Comparison of ENCODE assay signal across 1 cellular context in the genomic region with DNA sequence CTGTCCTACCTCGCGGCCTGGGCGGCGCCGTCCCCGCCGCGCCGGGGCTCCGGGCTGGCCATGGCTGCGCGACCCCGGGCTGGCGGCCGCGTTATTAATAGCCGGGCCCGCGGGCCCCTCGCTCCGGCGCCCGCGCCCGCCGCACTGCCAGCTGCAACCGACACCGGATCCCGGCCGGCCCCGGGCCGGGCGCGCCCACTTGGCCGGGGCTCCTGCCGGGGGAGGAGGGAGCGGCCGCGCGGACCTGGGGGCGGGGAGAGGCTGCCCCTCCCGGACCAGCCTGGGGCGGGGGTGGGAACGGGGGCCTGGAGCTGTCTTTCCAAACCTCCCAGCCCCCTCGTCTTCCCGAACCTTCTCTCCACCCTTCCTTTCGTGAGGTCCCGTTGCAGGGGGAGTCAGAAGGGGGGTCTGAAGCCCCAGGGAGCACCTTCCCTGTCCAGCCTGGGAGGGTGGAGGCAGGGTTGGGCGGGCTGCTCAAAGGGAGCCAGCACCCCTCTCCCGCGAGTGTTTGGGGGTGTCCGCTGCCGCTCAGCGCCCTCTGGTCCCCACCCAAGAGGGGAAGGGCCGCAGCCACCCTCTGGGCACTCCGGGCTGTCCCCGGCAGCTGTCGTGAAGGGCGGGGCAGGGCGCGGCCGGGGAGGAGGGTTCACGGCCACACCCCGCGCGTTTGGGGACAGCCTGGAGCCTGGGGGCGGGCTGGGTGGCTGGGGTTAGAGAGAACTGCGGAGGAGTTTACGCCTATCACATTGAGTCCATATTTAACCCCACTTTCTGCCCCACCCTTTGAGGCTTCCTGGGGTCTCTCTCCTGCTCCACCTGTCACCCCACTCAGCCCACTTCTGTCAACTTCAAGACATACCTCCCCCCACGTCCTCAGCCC.
TF ChIP-seq lines count a peak whose summit lies in the region.

A gene (minus strand): TSS at position 172 of the 880 bp plus-strand sequence. CDS start 110 bp downstream, at position 62.

TF ChIP-seq in HEK293, 187 proteins besides CTCF, POLR2A, EP300 and RAD21 (continued from another document and continues in another):
- TF ChIP-seq ZNF292 (tag by site-specific recombination; IDR thresholded peaks at IDR 0.05; ENCODE audit: borderline replicate concordance, low read depth) (no peak), ZNF600 (tag by site-specific recombination; IDR thresholded peaks at IDR 0.05) (no peak), YY1 (tag by site-specific recombination; IDR thresholded peaks at IDR 0.05) (no peak), KLF8 (tag by site-specific recombination; IDR thresholded peaks at IDR 0.05) (peak; percentile 89; the same call in 1 of the 2 replicates), ZNF223 (tag by site-specific recombination; IDR thresholded peaks at IDR 0.05) (no peak), ZNF560 (tag by site-specific recombination; IDR thresholded peaks at IDR 0.05; ENCODE audit: borderline replicate concordance) (no peak), ZNF561 (tag by site-specific recombination; IDR thresholded peaks at IDR 0.05; ENCODE audit: borderline replicate concordance) (no peak), ZNF157 (tag by site-specific recombination; IDR thresholded peaks at IDR 0.05) (no peak), ZNF23 (tag by site-specific recombination; IDR thresholded peaks at IDR 0.05; ENCODE audit: borderline replicate concordance) (no peak), ZNF335 (tag by site-specific recombination; conservative IDR thresholded peaks at IDR 0.05) (peak; percentile 86), ZNF596 (tag by site-specific recombination; IDR thresholded peaks at IDR 0.05) (no peak), BCL11A (tag by site-specific recombination; IDR thresholded peaks at IDR 0.05; ENCODE audit: low read depth) (0 out of 2 replicates have a peak, but pooled peaks have one; percentile 43), PRDM1 (tag by site-specific recombination; IDR thresholded peaks at IDR 0.05) (no peak), ZNF132 (tag by site-specific recombination; IDR thresholded peaks at IDR 0.05; ENCODE audit: borderline replicate concordance) (no peak), KLF7 (tag by site-specific recombination; IDR thresholded peaks at IDR 0.05; ENCODE audit: borderline replicate concordance) (peak; percentile 99), ZNF112 (tag by site-specific recombination; IDR thresholded peaks at IDR 0.05) (no peak), ZNF155 (tag by site-specific recombination; IDR thresholded peaks at IDR 0.05) (no peak), ZNF114 (tag by site-specific recombination; IDR thresholded peaks at IDR 0.05) (no peak), ZNF473 (tag by site-specific recombination; IDR thresholded peaks at IDR 0.05) (no peak), ZNF626 (tag by site-specific recombination; IDR thresholded peaks at IDR 0.05) (no peak), ZNF658 (tag by site-specific recombination; IDR thresholded peaks at IDR 0.05) (no peak), ZNF776 (tag by site-specific recombination; IDR thresholded peaks at IDR 0.05; ENCODE audit: borderline replicate concordance) (no peak), SCRT2 (tag by site-specific recombination; IDR thresholded peaks at IDR 0.05) (no peak), ZNF830 (tag by site-specific recombination; IDR thresholded peaks at IDR 0.05; ENCODE audit: low read depth) (no peak), ZBTB7A (tag by site-specific recombination; IDR thresholded peaks at IDR 0.05; ENCODE audit: low read depth) (no peak), SP3 (tag by site-specific recombination; IDR thresholded peaks at IDR 0.05) (peak; percentile 92), ZNF350 (tag by site-specific recombination; IDR thresholded peaks at IDR 0.05) (no peak), ZNF677 (tag by site-specific recombination; IDR thresholded peaks at IDR 0.05) (no peak), ZNF184 (tag by site-specific recombination; IDR thresholded peaks at IDR 0.05) (no peak), ZBTB17 (tag by site-specific recombination; IDR thresholded peaks at IDR 0.05) (no peak)
- TF ChIP-seq, protein P1, sequence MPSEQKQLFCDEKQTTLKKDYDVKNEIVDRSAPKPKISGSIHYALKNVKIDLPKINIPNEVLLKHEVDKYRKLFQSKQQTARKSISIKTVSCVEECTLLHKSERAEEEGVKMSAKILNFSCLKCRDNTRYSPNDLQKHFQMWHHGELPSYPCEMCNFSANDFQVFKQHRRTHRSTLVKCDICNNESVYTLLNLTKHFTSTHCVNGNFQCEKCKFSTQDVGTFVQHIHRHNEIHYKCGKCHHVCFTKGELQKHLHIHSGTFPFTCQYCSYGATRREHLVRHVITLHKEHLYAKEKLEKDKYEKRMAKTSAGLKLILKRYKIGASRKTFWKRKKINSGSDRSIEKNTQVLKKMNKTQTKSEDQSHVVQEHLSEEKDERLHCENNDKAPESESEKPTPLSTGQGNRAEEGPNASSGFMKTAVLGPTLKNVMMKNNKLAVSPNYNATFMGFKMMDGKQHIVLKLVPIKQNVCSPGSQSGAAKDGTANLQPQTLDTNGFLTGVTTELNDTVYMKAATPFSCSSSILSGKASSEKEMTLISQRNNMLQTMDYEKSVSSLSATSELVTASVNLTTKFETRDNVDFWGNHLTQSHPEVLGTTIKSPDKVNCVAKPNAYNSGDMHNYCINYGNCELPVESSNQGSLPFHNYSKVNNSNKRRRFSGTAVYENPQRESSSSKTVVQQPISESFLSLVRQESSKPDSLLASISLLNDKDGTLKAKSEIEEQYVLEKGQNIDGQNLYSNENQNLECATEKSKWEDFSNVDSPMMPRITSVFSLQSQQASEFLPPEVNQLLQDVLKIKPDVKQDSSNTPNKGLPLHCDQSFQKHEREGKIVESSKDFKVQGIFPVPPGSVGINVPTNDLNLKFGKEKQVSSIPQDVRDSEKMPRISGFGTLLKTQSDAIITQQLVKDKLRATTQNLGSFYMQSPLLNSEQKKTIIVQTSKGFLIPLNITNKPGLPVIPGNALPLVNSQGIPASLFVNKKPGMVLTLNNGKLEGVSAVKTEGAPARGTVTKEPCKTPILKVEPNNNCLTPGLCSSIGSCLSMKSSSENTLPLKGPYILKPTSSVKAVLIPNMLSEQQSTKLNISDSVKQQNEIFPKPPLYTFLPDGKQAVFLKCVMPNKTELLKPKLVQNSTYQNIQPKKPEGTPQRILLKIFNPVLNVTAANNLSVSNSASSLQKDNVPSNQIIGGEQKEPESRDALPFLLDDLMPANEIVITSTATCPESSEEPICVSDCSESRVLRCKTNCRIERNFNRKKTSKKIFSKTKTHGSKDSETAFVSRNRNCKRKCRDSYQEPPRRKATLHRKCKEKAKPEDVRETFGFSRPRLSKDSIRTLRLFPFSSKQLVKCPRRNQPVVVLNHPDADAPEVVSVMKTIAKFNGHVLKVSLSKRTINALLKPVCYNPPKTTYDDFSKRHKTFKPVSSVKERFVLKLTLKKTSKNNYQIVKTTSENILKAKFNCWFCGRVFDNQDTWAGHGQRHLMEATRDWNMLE (tag by site-specific recombination; conservative IDR thresholded peaks at IDR 0.05; ENCODE audit: low read depth), result no peak
- TF ChIP-seq, protein P2, sequence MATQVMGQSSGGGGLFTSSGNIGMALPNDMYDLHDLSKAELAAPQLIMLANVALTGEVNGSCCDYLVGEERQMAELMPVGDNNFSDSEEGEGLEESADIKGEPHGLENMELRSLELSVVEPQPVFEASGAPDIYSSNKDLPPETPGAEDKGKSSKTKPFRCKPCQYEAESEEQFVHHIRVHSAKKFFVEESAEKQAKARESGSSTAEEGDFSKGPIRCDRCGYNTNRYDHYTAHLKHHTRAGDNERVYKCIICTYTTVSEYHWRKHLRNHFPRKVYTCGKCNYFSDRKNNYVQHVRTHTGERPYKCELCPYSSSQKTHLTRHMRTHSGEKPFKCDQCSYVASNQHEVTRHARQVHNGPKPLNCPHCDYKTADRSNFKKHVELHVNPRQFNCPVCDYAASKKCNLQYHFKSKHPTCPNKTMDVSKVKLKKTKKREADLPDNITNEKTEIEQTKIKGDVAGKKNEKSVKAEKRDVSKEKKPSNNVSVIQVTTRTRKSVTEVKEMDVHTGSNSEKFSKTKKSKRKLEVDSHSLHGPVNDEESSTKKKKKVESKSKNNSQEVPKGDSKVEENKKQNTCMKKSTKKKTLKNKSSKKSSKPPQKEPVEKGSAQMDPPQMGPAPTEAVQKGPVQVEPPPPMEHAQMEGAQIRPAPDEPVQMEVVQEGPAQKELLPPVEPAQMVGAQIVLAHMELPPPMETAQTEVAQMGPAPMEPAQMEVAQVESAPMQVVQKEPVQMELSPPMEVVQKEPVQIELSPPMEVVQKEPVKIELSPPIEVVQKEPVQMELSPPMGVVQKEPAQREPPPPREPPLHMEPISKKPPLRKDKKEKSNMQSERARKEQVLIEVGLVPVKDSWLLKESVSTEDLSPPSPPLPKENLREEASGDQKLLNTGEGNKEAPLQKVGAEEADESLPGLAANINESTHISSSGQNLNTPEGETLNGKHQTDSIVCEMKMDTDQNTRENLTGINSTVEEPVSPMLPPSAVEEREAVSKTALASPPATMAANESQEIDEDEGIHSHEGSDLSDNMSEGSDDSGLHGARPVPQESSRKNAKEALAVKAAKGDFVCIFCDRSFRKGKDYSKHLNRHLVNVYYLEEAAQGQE (tag by site-specific recombination; IDR thresholded peaks at IDR 0.05), result no peak
- TF ChIP-seq, protein P3, sequence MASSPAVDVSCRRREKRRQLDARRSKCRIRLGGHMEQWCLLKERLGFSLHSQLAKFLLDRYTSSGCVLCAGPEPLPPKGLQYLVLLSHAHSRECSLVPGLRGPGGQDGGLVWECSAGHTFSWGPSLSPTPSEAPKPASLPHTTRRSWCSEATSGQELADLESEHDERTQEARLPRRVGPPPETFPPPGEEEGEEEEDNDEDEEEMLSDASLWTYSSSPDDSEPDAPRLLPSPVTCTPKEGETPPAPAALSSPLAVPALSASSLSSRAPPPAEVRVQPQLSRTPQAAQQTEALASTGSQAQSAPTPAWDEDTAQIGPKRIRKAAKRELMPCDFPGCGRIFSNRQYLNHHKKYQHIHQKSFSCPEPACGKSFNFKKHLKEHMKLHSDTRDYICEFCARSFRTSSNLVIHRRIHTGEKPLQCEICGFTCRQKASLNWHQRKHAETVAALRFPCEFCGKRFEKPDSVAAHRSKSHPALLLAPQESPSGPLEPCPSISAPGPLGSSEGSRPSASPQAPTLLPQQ (tag by site-specific recombination; IDR thresholded peaks at IDR 0.05), result peak; percentile 40; the same call in 1 of the 2 replicates
- TF ChIP-seq, protein P4, sequence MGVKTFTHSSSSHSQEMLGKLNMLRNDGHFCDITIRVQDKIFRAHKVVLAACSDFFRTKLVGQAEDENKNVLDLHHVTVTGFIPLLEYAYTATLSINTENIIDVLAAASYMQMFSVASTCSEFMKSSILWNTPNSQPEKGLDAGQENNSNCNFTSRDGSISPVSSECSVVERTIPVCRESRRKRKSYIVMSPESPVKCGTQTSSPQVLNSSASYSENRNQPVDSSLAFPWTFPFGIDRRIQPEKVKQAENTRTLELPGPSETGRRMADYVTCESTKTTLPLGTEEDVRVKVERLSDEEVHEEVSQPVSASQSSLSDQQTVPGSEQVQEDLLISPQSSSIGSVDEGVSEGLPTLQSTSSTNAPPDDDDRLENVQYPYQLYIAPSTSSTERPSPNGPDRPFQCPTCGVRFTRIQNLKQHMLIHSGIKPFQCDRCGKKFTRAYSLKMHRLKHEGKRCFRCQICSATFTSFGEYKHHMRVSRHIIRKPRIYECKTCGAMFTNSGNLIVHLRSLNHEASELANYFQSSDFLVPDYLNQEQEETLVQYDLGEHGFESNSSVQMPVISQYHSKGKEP (tag by site-specific recombination; IDR thresholded peaks at IDR 0.05), result no peak
- TF ChIP-seq, protein P5, sequence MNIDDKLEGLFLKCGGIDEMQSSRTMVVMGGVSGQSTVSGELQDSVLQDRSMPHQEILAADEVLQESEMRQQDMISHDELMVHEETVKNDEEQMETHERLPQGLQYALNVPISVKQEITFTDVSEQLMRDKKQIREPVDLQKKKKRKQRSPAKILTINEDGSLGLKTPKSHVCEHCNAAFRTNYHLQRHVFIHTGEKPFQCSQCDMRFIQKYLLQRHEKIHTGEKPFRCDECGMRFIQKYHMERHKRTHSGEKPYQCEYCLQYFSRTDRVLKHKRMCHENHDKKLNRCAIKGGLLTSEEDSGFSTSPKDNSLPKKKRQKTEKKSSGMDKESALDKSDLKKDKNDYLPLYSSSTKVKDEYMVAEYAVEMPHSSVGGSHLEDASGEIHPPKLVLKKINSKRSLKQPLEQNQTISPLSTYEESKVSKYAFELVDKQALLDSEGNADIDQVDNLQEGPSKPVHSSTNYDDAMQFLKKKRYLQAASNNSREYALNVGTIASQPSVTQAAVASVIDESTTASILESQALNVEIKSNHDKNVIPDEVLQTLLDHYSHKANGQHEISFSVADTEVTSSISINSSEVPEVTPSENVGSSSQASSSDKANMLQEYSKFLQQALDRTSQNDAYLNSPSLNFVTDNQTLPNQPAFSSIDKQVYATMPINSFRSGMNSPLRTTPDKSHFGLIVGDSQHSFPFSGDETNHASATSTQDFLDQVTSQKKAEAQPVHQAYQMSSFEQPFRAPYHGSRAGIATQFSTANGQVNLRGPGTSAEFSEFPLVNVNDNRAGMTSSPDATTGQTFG (tag by site-specific recombination; IDR thresholded peaks at IDR 0.05; ENCODE audit: borderline replicate concordance), result no peak
- TF ChIP-seq, protein P6, sequence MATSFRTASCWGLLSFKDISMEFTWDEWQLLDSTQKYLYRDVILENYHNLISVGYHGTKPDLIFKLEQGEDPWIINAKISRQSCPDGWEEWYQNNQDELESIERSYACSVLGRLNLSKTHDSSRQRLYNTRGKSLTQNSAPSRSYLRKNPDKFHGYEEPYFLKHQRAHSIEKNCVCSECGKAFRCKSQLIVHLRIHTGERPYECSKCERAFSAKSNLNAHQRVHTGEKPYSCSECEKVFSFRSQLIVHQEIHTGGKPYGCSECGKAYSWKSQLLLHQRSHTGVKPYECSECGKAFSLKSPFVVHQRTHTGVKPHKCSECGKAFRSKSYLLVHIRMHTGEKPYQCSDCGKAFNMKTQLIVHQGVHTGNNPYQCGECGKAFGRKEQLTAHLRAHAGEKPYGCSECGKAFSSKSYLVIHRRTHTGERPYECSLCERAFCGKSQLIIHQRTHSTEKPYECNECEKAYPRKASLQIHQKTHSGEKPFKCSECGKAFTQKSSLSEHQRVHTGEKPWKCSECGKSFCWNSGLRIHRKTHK (tag by site-specific recombination; IDR thresholded peaks at IDR 0.05), result no peak
